Comparison of ENCODE assay signal across 1 cellular context in the genomic region with DNA sequence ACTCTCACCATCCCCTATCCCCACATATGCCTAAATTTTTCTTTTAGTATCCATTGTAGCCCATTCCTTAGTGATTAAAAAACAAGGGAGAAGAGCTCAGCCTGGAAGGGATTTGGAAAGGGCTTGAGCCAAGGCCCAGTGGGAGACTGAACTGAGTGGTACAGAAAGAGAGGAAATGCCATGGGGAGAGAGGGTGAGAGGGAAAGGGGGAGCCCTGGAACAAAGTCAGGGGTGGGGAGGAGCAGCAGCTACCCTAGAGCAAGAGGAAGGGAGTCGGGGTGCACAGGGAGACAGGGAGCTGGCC.
TF ChIP-seq lines count a peak whose summit lies in the region.

No MANE protein-coding gene starts in this region.

TF ChIP-seq in K562, 482 proteins besides CTCF, POLR2A, EP300 and RAD21:
- TF ChIP-seq SP1 (CRISPR knock-in tag; IDR thresholded peaks at IDR 0.05) (no peak), YY1 (IDR thresholded peaks at IDR 0.05; ENCODE audit: borderline replicate concordance in 1 of 3, control insufficient read depth in 1 of 3, extremely low read depth in 1 of 3, insufficient read depth in 3 of 3, insufficient read length in 1 of 3, insufficient replicate concordance in 2 of 3, low read depth in 1 of 3, low read length in 2 of 3) (no peak), ZNF239 (CRISPR knock-in tag; IDR thresholded peaks at IDR 0.05) (no peak), NUFIP1 (IDR thresholded peaks at IDR 0.05; ENCODE audit: partially characterized antibody) (no peak), KLF10 (CRISPR knock-in tag; IDR thresholded peaks at IDR 0.05) (no peak), TOE1 (IDR thresholded peaks at IDR 0.05; ENCODE audit: borderline replicate concordance) (no peak), TOE1 (CRISPR knock-in tag; IDR thresholded peaks at IDR 0.05; ENCODE audit: borderline replicate concordance, low read depth) (no peak), ZC3H8 (IDR thresholded peaks at IDR 0.05) (no peak), SFPQ (IDR thresholded peaks at IDR 0.05; ENCODE audit: low read depth, low read length) (no peak), XRCC5 (IDR thresholded peaks at IDR 0.05; ENCODE audit: low read depth, low read length) (no peak), ZBTB40 (IDR thresholded peaks at IDR 0.05) (no peak), ZBTB40 (CRISPR knock-in tag; IDR thresholded peaks at IDR 0.05) (no peak), ZNF518B (CRISPR knock-in tag; IDR thresholded peaks at IDR 0.05) (no peak), NCOA6 (IDR thresholded peaks at IDR 0.05) (no peak), ZNF512 (tag; IDR thresholded peaks at IDR 0.05) (no peak), TAL1 (IDR thresholded peaks at IDR 0.05) (no peak)
- TF ChIP-seq, protein P1, sequence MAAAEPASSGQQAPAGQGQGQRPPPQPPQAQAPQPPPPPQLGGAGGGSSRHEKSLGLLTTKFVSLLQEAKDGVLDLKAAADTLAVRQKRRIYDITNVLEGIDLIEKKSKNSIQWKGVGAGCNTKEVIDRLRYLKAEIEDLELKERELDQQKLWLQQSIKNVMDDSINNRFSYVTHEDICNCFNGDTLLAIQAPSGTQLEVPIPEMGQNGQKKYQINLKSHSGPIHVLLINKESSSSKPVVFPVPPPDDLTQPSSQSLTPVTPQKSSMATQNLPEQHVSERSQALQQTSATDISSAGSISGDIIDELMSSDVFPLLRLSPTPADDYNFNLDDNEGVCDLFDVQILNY (CRISPR knock-in tag; IDR thresholded peaks at IDR 0.05), result no peak
TF ChIP-seq in K562: peak in this region for 0.
